ENCODE assay signal across 8 cellular contexts in the genomic region with DNA sequence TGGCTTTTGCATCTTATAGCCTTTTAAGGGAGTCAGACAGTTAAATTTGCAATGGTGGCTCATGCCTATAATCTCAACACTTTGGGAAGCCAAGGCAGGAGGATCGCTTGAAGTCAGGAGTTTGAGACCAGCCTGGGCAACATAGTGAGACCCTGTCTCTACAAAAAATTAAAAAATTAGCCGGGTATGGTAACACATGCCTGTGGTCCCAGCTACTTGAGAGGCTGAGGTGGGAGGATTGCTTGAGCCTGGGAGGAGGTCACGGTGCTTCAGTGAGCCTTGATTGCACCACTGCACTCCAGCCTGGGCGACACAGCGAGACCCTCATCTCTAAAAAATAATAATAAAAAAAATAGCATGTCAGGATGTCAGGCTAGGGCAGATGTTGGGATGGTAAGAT. TPM values are rescaled to one million over a fixed set of nuclear protein-coding genes. Genes with fewer than 3 reads are reported as not detected.
DNase-seq lines count a peak whose midpoint lies in the region; ATAC-seq, FAIRE-seq and TF ChIP-seq lines count a peak whose summit lies in the region.
"Not testable (repeated sequence)": the region's sequence is repeated elsewhere in the genome, so short reads cannot be mapped to it uniquely, and the experiment has no call there.
"Had no signal": no experiment of that assay in that cellular context is flagged by ENCODE, and none has a peak within 500 bp of the region (broad histone marks: within the 10 kb centered on the region; RNA-seq: fewer than 3 reads in every experiment).

No MANE protein-coding gene starts in this region.

- H2BK120ac ChIP-seq in H1 (replicated peaks; ENCODE audit: low read depth, low read length): not testable (repeated sequence)

- not testable (repeated sequence) for H3K23me2 ChIP-seq in H1 (ENCODE audit: low read depth, low read length)

- not testable (repeated sequence) for DNase-seq in RWPE1 (ENCODE audit: low spot score); adrenal gland; H1 (ENCODE audit: low read depth in 1 of 2, low spot score in 2 of 2); right lobe of liver; neural crest cell (ENCODE audit: low read depth, low spot score); thyroid gland

- not testable (repeated sequence) for FAIRE-seq in H1 (lab: Jason Lieb, UNC)

- not testable (repeated sequence) for H3K14ac ChIP-seq in H1 (ENCODE audit: insufficient read length)

- not testable (repeated sequence) for ATAC-seq in right lobe of liver

- H3K4me3 Mint-ChIP-seq in neural crest cell: peak overlapping the region; percentile 71

- not testable (repeated sequence) for H2BK5ac ChIP-seq in H1 (ENCODE audit: low read depth, low read length)

- POLR2A ChIA-PET in HEK293 (lab: Yijun Ruan, JAX): not testable (repeated sequence)
- POLR2A ChIA-PET in RWPE1 (lab: Yijun Ruan, JAX; ENCODE audit: low non-redundant PET) (interaction anchor here (0.7 kb wide), 1 partner anchor 99 kb away, joined by 13 read pairs; no protein-coding TSS in a partner anchor), H1 (lab: Charles Lee; ENCODE audit: partially characterized antibody) (interaction anchor here (1.3 to 4.1 kb wide), 3 partner anchors 8 to 46 kb away, joined by 3 to 19 read pairs (median 11); a partner anchor contains a TSS)

- H3K9me3 Mint-ChIP-seq in neural crest cell: not testable (repeated sequence)

- not testable (repeated sequence) for H3K56ac ChIP-seq in H1 (replicated peaks; ENCODE audit: insufficient read length, low read depth, low read length)

- not testable (repeated sequence) for H2AFZ ChIP-seq in H1 (ENCODE audit: low read length)

- not testable (repeated sequence) for TF ChIP-seq RAD21 in H1 (IDR thresholded peaks at IDR 0.05 in 1 of 2, conservative IDR thresholded peaks at IDR 0.05 in 1 of 2; ENCODE audit: low read depth in 2 of 2, low read length in 2 of 2)

- peak overlapping the region; percentile 64 for H4K91ac ChIP-seq in H1 (replicated peaks; ENCODE audit: insufficient read length, low read length)

- H4K20me1 ChIP-seq in H1 (replicated peaks in 1 of 2; ENCODE audit: control insufficient read depth in 1 of 2, insufficient read depth in 2 of 2, low read length in 2 of 2): not testable (repeated sequence)

- not testable (repeated sequence) for H2BK20ac ChIP-seq in H1 (ENCODE audit: low read length)

- not testable (repeated sequence) for H3K4ac ChIP-seq in H1 (replicated peaks; ENCODE audit: insufficient read length, low read depth, low read length)

- TF ChIP-seq EP300 in H1 (IDR thresholded peaks at IDR 0.05; ENCODE audit: borderline replicate concordance in 1 of 2, low read depth in 2 of 2, low read length in 2 of 2): not testable (repeated sequence)

- not testable (repeated sequence) for H3K36me3 Mint-ChIP-seq in neural crest cell (ENCODE audit: low read depth)

- not testable (repeated sequence) for H3K79me1 ChIP-seq in H1 (ENCODE audit: low read depth, low read length)

- TF ChIP-seq CTCF in HEK293 (tag by site-specific recombination; IDR thresholded peaks at IDR 0.05); RWPE1 (conservative IDR thresholded peaks at IDR 0.05; ENCODE audit: low read depth); adrenal gland (IDR thresholded peaks at IDR 0.05); H1 (IDR thresholded peaks at IDR 0.05; ENCODE audit: control extremely low read depth in 1 of 3, insufficient read depth in 1 of 3, low read depth in 1 of 3, low read length in 3 of 3); right lobe of liver (IDR thresholded peaks at IDR 0.05); neural crest cell (conservative IDR thresholded peaks at IDR 0.05); thyroid gland (IDR thresholded peaks at IDR 0.05): not testable (repeated sequence)

- H3K27ac Mint-ChIP-seq in neural crest cell (ENCODE audit: unreplicated experiment): peak overlapping the region; percentile 98

- H3K18ac ChIP-seq in H1 (ENCODE audit: extremely low read depth, low read length): not testable (repeated sequence)

- H3K27me3 Mint-ChIP-seq in neural crest cell (ENCODE audit: low read depth): not testable (repeated sequence)

- H3K4me3 ChIP-seq in HEK293 (ENCODE audit: low read depth, low read length); adrenal gland; H1 (ENCODE audit: extremely low read depth in 1 of 4, insufficient read depth in 2 of 4, low read depth in 3 of 4, low read length in 4 of 4); right lobe of liver; thyroid gland (replicated peaks in 1 of 3): not testable (repeated sequence)

- peaks cover 11% of the 10 kb centered on the region; the same call in 1 of the 2 replicates for H3K4me1 ChIP-seq in HEK293 (ENCODE audit: control insufficient read depth, insufficient read depth, low read length)
- peaks cover 2 to 15% of the 10 kb centered on the region in 2 donors for H3K4me1 ChIP-seq in adrenal gland (replicated peaks in 1 of 2)
- peaks cover 18 to 41% (median 28%) of the 10 kb centered on the region in 4 experiments for H3K4me1 ChIP-seq in H1 (replicated peaks in 1 of 4; ENCODE audit: control insufficient read depth in 3 of 4, insufficient read depth in 4 of 4, low read length in 3 of 4)
- H3K4me1 ChIP-seq in right lobe of liver: not testable (repeated sequence)
- H3K4me1 ChIP-seq in thyroid gland: peaks cover 10 to 30% of the 10 kb centered on the region in 2 donors

- TF ChIP-seq POLR2A in adrenal gland (IDR thresholded peaks at IDR 0.05); H1 (IDR thresholded peaks at IDR 0.05; ENCODE audit: control extremely low read depth in 1 of 2, low read depth in 2 of 2, low read length in 2 of 2); right lobe of liver (IDR thresholded peaks at IDR 0.05); thyroid gland (IDR thresholded peaks at IDR 0.05): not testable (repeated sequence)

- H2AK5ac ChIP-seq in H1 (ENCODE audit: low read depth, low read length): not testable (repeated sequence)

- H2BK12ac ChIP-seq in H1 (ENCODE audit: low read depth, low read length): peak overlapping the region; percentile 93; the same call in 1 of the 2 replicates

- not testable (repeated sequence) for H3K36me3 ChIP-seq in HEK293 (ENCODE audit: control insufficient read depth in 2 of 2, insufficient read depth in 1 of 2, low read length in 2 of 2); adrenal gland (replicated peaks in 1 of 2); H1 (ENCODE audit: control insufficient read depth in 2 of 4, insufficient read depth in 4 of 4, low read length in 3 of 4); right lobe of liver; thyroid gland

- not testable (repeated sequence) for H3K9me3 ChIP-seq in HEK293 (ENCODE audit: control insufficient read depth, insufficient read depth, low read depth, low read length); adrenal gland (replicated peaks in 1 of 3); H1 (ENCODE audit: insufficient read depth in 2 of 2, low read depth in 1 of 2, low read length in 1 of 2); right lobe of liver; thyroid gland

- H3K4me2 ChIP-seq in H1 (ENCODE audit: insufficient read depth in 1 of 2, low read depth in 2 of 2, low read length in 2 of 2): not testable (repeated sequence)

- peaks cover 72% of the 10 kb centered on the region for H3K4me1 Mint-ChIP-seq in neural crest cell

- H3K23ac ChIP-seq in H1 (ENCODE audit: insufficient read length): not testable (repeated sequence)

- intact Hi-C loops in adrenal gland (cut with DNase I); right lobe of liver (cut with DNase I); thyroid gland (cut with DNase I): not testable (repeated sequence)

- WGBS in adrenal gland, 4 donors: 85 to 97% (median 91%) methylated on average over 5 of the region's 5 CpGs
- 90% methylated on average over 5 of the region's 5 CpGs; no CpG with 5 or more reads in 1 of the 2 experiments for WGBS in H1 (ENCODE audit: extremely low coverage in 1 of 2, insufficient coverage in 1 of 2, insufficient read length in 1 of 2, insufficient replicate concordance in 2 of 2, low coverage in 1 of 2, low lambda C conversion rate in 2 of 2, missing lambda C conversion rate in 1 of 2), 2 experiments
- WGBS in right lobe of liver (ENCODE audit: insufficient coverage, low coverage, low lambda C conversion rate, missing lambda C conversion rate): 80% methylated on average over 5 of the region's 5 CpGs
- 94 to 97% methylated on average over 5 of the region's 5 CpGs for WGBS in thyroid gland, 2 donors

- not testable (repeated sequence) for H3K9ac ChIP-seq in H1 (replicated peaks in 1 of 4; ENCODE audit: extremely low read depth in 1 of 4, low read depth in 3 of 4, low read length in 3 of 4)

- not testable (repeated sequence) for H3K79me2 ChIP-seq in H1 (ENCODE audit: control insufficient read depth in 1 of 2, insufficient read depth in 2 of 2, low read length in 2 of 2)

- H3K27me3 ChIP-seq in adrenal gland; H1 (replicated peaks in 1 of 4; ENCODE audit: control insufficient read depth in 3 of 4, extremely low read depth in 1 of 4, insufficient read depth in 3 of 4, low read length in 3 of 4); right lobe of liver; thyroid gland: not testable (repeated sequence)

- CTCF ChIA-PET in HEK293 (lab: Yijun Ruan, JAX): interaction anchor here (0.8 to 3.7 kb wide), 5 partner anchors 10 to 53 kb away, joined by 3 to 17 read pairs (median 7); no protein-coding TSS in a partner anchor
- CTCF ChIA-PET in RWPE1 (lab: Yijun Ruan, JAX): interaction anchor here (0.7 kb wide), 1 partner anchor 111 kb away, joined by 3 read pairs; no protein-coding TSS in a partner anchor
- CTCF ChIA-PET in H1 (lab: Charles Lee; ENCODE audit: partially characterized antibody): interaction anchor here (1.4 to 27.8 kb wide), 7 partner anchors 14 to 50 kb away, joined by 3 to 493 read pairs (median 19); a partner anchor contains a TSS

- not testable (repeated sequence) for H3K27ac ChIP-seq in HEK293 (ENCODE audit: extremely low read depth, low read depth, low read length); H1 (ENCODE audit: low read depth, low read length)
- peak overlapping the region; percentile 17; the same call in 1 of the 2 replicates for H3K27ac ChIP-seq in RWPE1
- peak overlapping the region; percentile 16 to 82 (median 52) for H3K27ac ChIP-seq in adrenal gland
- H3K27ac ChIP-seq in right lobe of liver: peak overlapping the region in 2 of 3 donors; percentile 29 to 46
- peak overlapping the region; percentile 67 to 86 (median 81) for H3K27ac ChIP-seq in thyroid gland

- H4K8ac ChIP-seq in H1 (ENCODE audit: extremely low read depth, insufficient read depth, low read length): not testable (repeated sequence)

- H4K5ac ChIP-seq in H1 (ENCODE audit: insufficient read length, low read depth, low read length): peak overlapping the region; percentile 33

- not testable (repeated sequence) for H2BK15ac ChIP-seq in H1 (ENCODE audit: low read length)

RNA-seq across cellular contexts. Expression of a gene that starts 30.7 kb away (rescaled TPM):
- total RNA-seq in adrenal gland: 100 to 1,000 TPM in 5 of 8 donors, 10 to 100 TPM in 3; 42.8 to 200 (median 111) TPM
- polyA plus RNA-seq in adrenal gland: 100 to 1,000 TPM in 2 of 3 donors, 10 to 100 TPM in 1; 76.1 to 733 (median 478) TPM
- 88.2 and 97.6 TPM in 2 replicates for total RNA-seq in H1 (2021; fragmentation: NEBNext Ultra II Directional; extraction: Animal tissue kit (Norgen Biotek cat#: 25700))
- 93.2 and 119 TPM in 2 replicates for polyA plus RNA-seq in H1 (2011; rRNA removed)
- polyA plus RNA-seq in H1 (2011; cell fraction: cytosol; rRNA removed): 159 TPM
- polyA plus RNA-seq in H1 (2011; cell fraction: nucleus; rRNA removed): 845 TPM
- 134 to 181 TPM (median 168 TPM) in 4 replicates for polyA plus RNA-seq in H1 (2012, experiment 1 of 2)
- 47.9 TPM for polyA plus RNA-seq in H1 (2012, experiment 2 of 2)
- 99.7 TPM for polyA plus RNA-seq in H1 (2013, experiment 1 of 2)
- 95.7 TPM for polyA plus RNA-seq in H1 (2013, experiment 2 of 2)
- 131 and 169 TPM in 2 replicates for polyA minus RNA-seq in H1 (2011; rRNA and poly(A)+ RNA removed)
- polyA minus RNA-seq in H1 (2011; cell fraction: cytosol; rRNA and poly(A)+ RNA removed): 41.5 TPM
- 147 TPM for polyA minus RNA-seq in H1 (2011; cell fraction: nucleus; rRNA and poly(A)+ RNA removed)
- 100 to 1,000 TPM in 3 of 6 experiments, 10 to 100 TPM in 3; 47.3 to 119 (median 99.7) TPM for total RNA-seq in right lobe of liver
- total RNA-seq in neural crest cell: 285 and 301 TPM in 2 replicates
- 100 to 1,000 TPM; 165 to 221 (median 193) TPM for total RNA-seq in thyroid gland

RNA-seq across cellular contexts. Expression of a gene that starts 35.9 kb away (rescaled TPM):
- total RNA-seq in adrenal gland (10 to 100 TPM; 30.8 to 60.1 (median 42.4) TPM), right lobe of liver (10 to 100 TPM; 18.9 to 26.6 (median 23.8) TPM), neural crest cell (4.0 and 4.1 TPM in 2 replicates), thyroid gland (10 to 100 TPM; 19.3 to 55.8 (median 45.2) TPM)
- polyA plus RNA-seq in adrenal gland (10 to 100 TPM; 33.4 to 53.6 (median 47.9) TPM), H1 (2011; rRNA removed) (0.24 and 0.25 TPM in 2 replicates)
- total RNA-seq in H1 (2021; fragmentation: NEBNext Ultra II Directional; extraction: Animal tissue kit (Norgen Biotek cat#: 25700)): not detected in 2 replicates
- 0.23 TPM for polyA plus RNA-seq in H1 (2011; cell fraction: cytosol; rRNA removed)
- 0.47 TPM for polyA plus RNA-seq in H1 (2011; cell fraction: nucleus; rRNA removed)
- polyA plus RNA-seq in H1 (2012, experiment 1 of 2): 0.34 to 0.45 TPM in 2 of 4 replicates, not detected in the others
- polyA plus RNA-seq in H1 (2012, experiment 2 of 2): not detected
- 0.41 TPM for polyA plus RNA-seq in H1 (2013, experiment 1 of 2)
- polyA plus RNA-seq in H1 (2013, experiment 2 of 2): 0.70 TPM
- polyA minus RNA-seq in H1 (2011; rRNA and poly(A)+ RNA removed): not detected in 2 replicates
- polyA minus RNA-seq in H1 (2011; cell fraction: cytosol; rRNA and poly(A)+ RNA removed): not detected
- not detected for polyA minus RNA-seq in H1 (2011; cell fraction: nucleus; rRNA and poly(A)+ RNA removed)

RNA-seq across cellular contexts. Expression of a gene that starts 44.0 kb away (rescaled TPM):
- total RNA-seq in adrenal gland: under 1 TPM in 1 of 8 donors, not detected in 7; 0.19 TPM
- polyA plus RNA-seq in adrenal gland: under 1 TPM in 2 of 3 donors, not detected in 1; 0.03 to 0.24 TPM
- 0.26 and 0.34 TPM in 2 replicates for total RNA-seq in H1 (2021; fragmentation: NEBNext Ultra II Directional; extraction: Animal tissue kit (Norgen Biotek cat#: 25700))
- 1.1 TPM in 2 replicates for polyA plus RNA-seq in H1 (2011; rRNA removed)
- polyA plus RNA-seq in H1 (2011; cell fraction: cytosol; rRNA removed): 1.1 TPM
- polyA plus RNA-seq in H1 (2011; cell fraction: nucleus; rRNA removed): 0.87 TPM
- polyA plus RNA-seq in H1 (2012, experiment 1 of 2): 0.54 to 0.76 TPM (median 0.64 TPM) in 4 replicates
- 0.70 TPM for polyA plus RNA-seq in H1 (2012, experiment 2 of 2)
- 0.20 TPM for polyA plus RNA-seq in H1 (2013, experiment 1 of 2)
- polyA plus RNA-seq in H1 (2013, experiment 2 of 2): 0.20 TPM
- 0.51 and 0.98 TPM in 2 replicates for polyA minus RNA-seq in H1 (2011; rRNA and poly(A)+ RNA removed)
- polyA minus RNA-seq in H1 (2011; cell fraction: cytosol; rRNA and poly(A)+ RNA removed): 0.95 TPM
- 0.40 TPM for polyA minus RNA-seq in H1 (2011; cell fraction: nucleus; rRNA and poly(A)+ RNA removed)
- total RNA-seq in right lobe of liver: 1 to 10 TPM in 1 of 6 experiments, under 1 TPM in 5; 0.19 to 1.1 (median 0.47) TPM
- not detected in 2 replicates for total RNA-seq in neural crest cell
- 100 to 1,000 TPM in 3 of 4 donors, 10 to 100 TPM in 1; 63.6 to 150 (median 127) TPM for total RNA-seq in thyroid gland
- total RNA-seq: HT1080 had no signal

RNA-seq across cellular contexts. Expression of a gene that starts 46.5 kb away (rescaled TPM):
- total RNA-seq in adrenal gland (100 to 1,000 TPM; 150 to 432 (median 283) TPM), right lobe of liver (100 to 1,000 TPM in 4 of 6 experiments, 10 to 100 TPM in 2; 63.1 to 156 (median 117) TPM), neural crest cell (121 and 131 TPM in 2 replicates), thyroid gland (100 to 1,000 TPM; 123 to 168 (median 131) TPM)
- polyA plus RNA-seq in adrenal gland (100 to 1,000 TPM in 2 of 3 donors, 10 to 100 TPM in 1; 77.9 to 403 (median 164) TPM), H1 (2011; rRNA removed) (143 and 173 TPM in 2 replicates)
- total RNA-seq in H1 (2021; fragmentation: NEBNext Ultra II Directional; extraction: Animal tissue kit (Norgen Biotek cat#: 25700)): 140 and 148 TPM in 2 replicates
- polyA plus RNA-seq in H1 (2011; cell fraction: cytosol; rRNA removed): 181 TPM
- polyA plus RNA-seq in H1 (2011; cell fraction: nucleus; rRNA removed): 178 TPM
- polyA plus RNA-seq in H1 (2012, experiment 1 of 2): 161 to 195 TPM (median 173 TPM) in 4 replicates
- 101 TPM for polyA plus RNA-seq in H1 (2012, experiment 2 of 2)
- 146 TPM for polyA plus RNA-seq in H1 (2013, experiment 1 of 2)
- 156 TPM for polyA plus RNA-seq in H1 (2013, experiment 2 of 2)
- polyA minus RNA-seq in H1 (2011; rRNA and poly(A)+ RNA removed): 193 and 224 TPM in 2 replicates
- polyA minus RNA-seq in H1 (2011; cell fraction: cytosol; rRNA and poly(A)+ RNA removed): 160 TPM
- polyA minus RNA-seq in H1 (2011; cell fraction: nucleus; rRNA and poly(A)+ RNA removed): 99.1 TPM

Comparison
In these comparisons a context has a peak if more than half of its experiments do, and no peak if none do; other contexts are left out.
1. RNA of a gene that starts 44.0 kb away (total RNA-seq): 63.6 to 150 TPM in thyroid gland; 0.19 to 1.1 TPM in right lobe of liver, 0.26 to 0.34 TPM in H1, 0.19 TPM in adrenal gland and not detected in neural crest cell; every median in the first group is over 10 times any median in the second.